ENCODE assay signal across 10 cellular contexts in the genomic region with DNA sequence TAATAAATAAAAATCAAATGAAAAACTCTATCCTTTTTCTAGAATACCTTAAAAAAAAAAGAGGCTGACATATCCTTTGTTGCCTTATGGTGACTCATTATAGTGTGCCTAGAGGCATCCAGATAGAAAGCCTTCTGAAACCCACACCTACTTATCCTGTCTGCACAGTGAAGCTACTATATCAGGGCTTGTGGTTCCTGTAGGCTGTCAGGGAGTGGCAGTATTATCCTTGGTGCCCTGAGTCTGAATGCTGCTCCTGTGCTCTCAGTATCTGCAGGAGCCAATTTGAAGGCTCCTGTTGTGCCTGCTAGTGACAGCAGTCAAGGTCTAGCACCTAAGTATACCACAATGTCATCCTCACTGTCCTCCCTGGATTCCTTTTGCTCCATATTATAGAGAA.
DNase-seq lines count a peak whose midpoint lies in the region; ATAC-seq and TF ChIP-seq lines count a peak whose summit lies in the region.
"Had no signal": no experiment of that assay in that cellular context is flagged by ENCODE, and none has a peak within 500 bp of the region (broad histone marks: within the 10 kb centered on the region; RNA-seq: fewer than 3 reads in every experiment).

No MANE protein-coding gene starts in this region.

- H3K4me3 Mint-ChIP-seq in stimulated activated effector memory CD8-positive, alpha-beta T cell treated with anti-CD3 and anti-CD28 coated beads, Interleukin-12 subunit alpha, Interleukin-12 subunit beta, amount 100 ng/mL, for 72 hours = no peak overlapping the region

- no peak overlapping the region for H3K9ac ChIP-seq in colonic mucosa (ENCODE audit: low read depth in 2 of 2, low read length in 2 of 2)

- TF ChIP-seq CTCF in C4-2B (conservative IDR thresholded peaks at IDR 0.05) (peak; percentile 15), astrocyte of the spinal cord (IDR thresholded peaks at IDR 0.05; ENCODE audit: low read depth, low read length) (no peak), colonic mucosa (IDR thresholded peaks at IDR 0.05) (no peak)

- H3K4me1 Mint-ChIP-seq in stimulated activated effector memory CD8-positive, alpha-beta T cell treated with anti-CD3 and anti-CD28 coated beads, Interleukin-12 subunit alpha, Interleukin-12 subunit beta, amount 100 ng/mL, for 72 hours = no peaks in the 10 kb centered on the region

- H3K4me3 ChIP-seq in astrocyte of the spinal cord (ENCODE audit: low read depth, low read length) (no peak overlapping the region), colonic mucosa (no peak overlapping the region)
- H3K4me3 ChIP-seq: tibial nerve had no signal

- intact Hi-C loops in colonic mucosa (cut with DNase I) = no loop called here

- in situ Hi-C loops in astrocyte of the spinal cord (cut with HindIII; ENCODE audit: low sequenced_read_pairs) = no loop called here

- H3K36me3 ChIP-seq in colonic mucosa = no peaks in the 10 kb centered on the region
- H3K36me3 ChIP-seq: tibial nerve had no signal

- DNase-seq in astrocyte of the spinal cord (ENCODE audit: low read depth, low spot score) (peak; percentile 23), colonic mucosa (no peak), activated T-cell treated with anti-CD3 and anti-CD28 coated beads for 4 hours (no peak), C1 segment of cervical spinal cord (lab: John Stamatoyannopoulos, UW) (no peak)
- DNase-seq in stimulated activated effector memory CD8-positive, alpha-beta T cell treated with anti-CD3 and anti-CD28 coated beads, Interleukin-12 subunit alpha, Interleukin-12 subunit beta, amount 100 ng/mL, for 72 hours (ENCODE audit: low spot score in 2 of 2) = no peak

- ATAC-seq in GM19395 (IDR thresholded peaks at IDR 0.05; ENCODE audit: unreplicated experiment) (peak; percentile 81), HG03432 (IDR thresholded peaks at IDR 0.05; ENCODE audit: unreplicated experiment) (peak; percentile 86)
- ATAC-seq in stimulated activated effector memory CD8-positive, alpha-beta T cell treated with anti-CD3 and anti-CD28 coated beads, Interleukin-12 subunit alpha, Interleukin-12 subunit beta, amount 100 ng/mL, for 72 hours = no peak

- H3K27ac ChIP-seq in C4-2B (no peak overlapping the region), colonic mucosa (no peak overlapping the region)
- H3K27ac ChIP-seq: HL-60, tibial nerve had no signal

- no peaks in the 10 kb centered on the region for H3K4me1 ChIP-seq in colonic mucosa
- H3K4me1 ChIP-seq: tibial nerve had no signal

- H3K27ac Mint-ChIP-seq in stimulated activated effector memory CD8-positive, alpha-beta T cell treated with anti-CD3 and anti-CD28 coated beads, Interleukin-12 subunit alpha, Interleukin-12 subunit beta, amount 100 ng/mL, for 72 hours = no peak overlapping the region

- H3K27me3 ChIP-seq in colonic mucosa = no peaks in the 10 kb centered on the region
- H3K27me3 ChIP-seq: tibial nerve had no signal

- no peaks in the 10 kb centered on the region for H3K9me3 Mint-ChIP-seq in stimulated activated effector memory CD8-positive, alpha-beta T cell treated with anti-CD3 and anti-CD28 coated beads, Interleukin-12 subunit alpha, Interleukin-12 subunit beta, amount 100 ng/mL, for 72 hours

- no peaks in the 10 kb centered on the region for H3K36me3 Mint-ChIP-seq in stimulated activated effector memory CD8-positive, alpha-beta T cell treated with anti-CD3 and anti-CD28 coated beads, Interleukin-12 subunit alpha, Interleukin-12 subunit beta, amount 100 ng/mL, for 72 hours

- H3K9me3 ChIP-seq in colonic mucosa = no peaks in the 10 kb centered on the region
